Comparison of ENCODE assay signal across 10 cellular contexts in the genomic region with DNA sequence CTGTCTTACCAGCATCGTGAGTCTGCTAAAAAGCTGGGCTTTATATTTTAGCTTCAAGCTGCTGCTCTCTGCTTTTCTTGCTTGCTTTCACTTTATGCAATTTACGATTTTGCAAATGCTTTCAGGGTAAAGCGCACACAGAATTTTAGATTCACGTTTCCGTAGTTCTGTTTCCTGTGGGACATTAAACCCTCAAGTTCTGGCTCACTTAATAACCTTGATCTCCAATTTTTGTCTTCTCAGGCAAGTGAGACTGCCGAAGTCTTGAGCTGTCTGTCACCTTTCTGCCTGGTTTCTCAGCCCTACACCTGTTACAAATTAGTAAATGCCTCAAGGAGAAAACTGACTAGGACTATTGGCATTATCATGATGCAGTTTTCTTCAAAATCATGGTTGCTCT.
DNase-seq lines count a peak whose midpoint lies in the region; ATAC-seq and TF ChIP-seq lines count a peak whose summit lies in the region.
"Had no signal": no experiment of that assay in that cellular context is flagged by ENCODE, and none has a peak within 500 bp of the region (broad histone marks: within the 10 kb centered on the region; RNA-seq: fewer than 3 reads in every experiment).

No MANE protein-coding gene starts in this region.

- H3F3A ChIP-seq in DOHH2 (ENCODE audit: control insufficient read depth, insufficient read depth) = no peaks in the 10 kb centered on the region

- H3K79me2 ChIP-seq in DOHH2 (ENCODE audit: control insufficient read depth, low read length) = no peaks in the 10 kb centered on the region

- H3K36me3 ChIP-seq in A673 (ENCODE audit: insufficient read depth, low read length, poor library complexity, severe bottlenecking) (no peaks in the 10 kb centered on the region), DOHH2 (ENCODE audit: control insufficient read depth, low read length) (no peaks in the 10 kb centered on the region)
- H3K36me3 ChIP-seq in naive thymus-derived CD4-positive, alpha-beta T cell (ENCODE audit: control insufficient read depth in 2 of 3, insufficient read depth in 3 of 3, low read length in 3 of 3) = no peaks in the 10 kb centered on the region

- CTCF ChIA-PET in A673 (lab: Charles Lee) (no interaction called here), HEK293T (lab: Yijun Ruan, JAX) (interaction anchor here (0.7 kb wide), 1 partner anchor 227 kb away, joined by 3 read pairs; no protein-coding TSS in a partner anchor)
- CTCF ChIA-PET in naive thymus-derived CD4-positive, alpha-beta T cell (lab: Charles Lee) = interaction anchor here (1.6 to 1.7 kb wide), 2 partner anchors 117 to 238 kb away, joined by 3 to 8 read pairs; no protein-coding TSS in a partner anchor

- H3K4me3 ChIP-seq in A673 (ENCODE audit: low read depth, low read length, poor library complexity, severe bottlenecking) (no peak overlapping the region), DOHH2 (ENCODE audit: low read length) (no peak overlapping the region; the same call in 1 of the 2 replicates)
- peak overlapping the region; percentile 53 for H3K4me3 ChIP-seq in naive thymus-derived CD4-positive, alpha-beta T cell (ENCODE audit: low read length)

- no peaks in the 10 kb centered on the region for H3K27me3 ChIP-seq in A673 (replicated peaks; ENCODE audit: insufficient read depth, low read depth, low read length, poor library complexity)
- peaks cover 3% of the 10 kb centered on the region; the same call in 1 of the 2 replicates for H3K27me3 ChIP-seq in DOHH2 (ENCODE audit: control insufficient read depth, low read length)
- no peaks in the 10 kb centered on the region for H3K27me3 ChIP-seq in naive thymus-derived CD4-positive, alpha-beta T cell (ENCODE audit: control insufficient read depth in 2 of 2, insufficient read depth in 2 of 2, low read length in 2 of 2)

- H3K9me3 ChIP-seq in A673 (ENCODE audit: low read depth, low read length, poor library complexity, severe bottlenecking) (no peaks in the 10 kb centered on the region), DOHH2 (ENCODE audit: control insufficient read depth, insufficient read depth, low read length) (no peaks in the 10 kb centered on the region)
- H3K9me3 ChIP-seq in naive thymus-derived CD4-positive, alpha-beta T cell (ENCODE audit: control insufficient read depth in 2 of 3, low read length in 3 of 3) = no peaks in the 10 kb centered on the region

- H3K27ac ChIP-seq in A673 (ENCODE audit: low read depth, low read length, poor library complexity, severe bottlenecking) = peak overlapping the region; percentile 76
- H3K27ac ChIP-seq in DOHH2 (ENCODE audit: low read depth, low read length) = no peak overlapping the region
- peak overlapping the region; percentile 58 for H3K27ac ChIP-seq in naive thymus-derived CD4-positive, alpha-beta T cell (ENCODE audit: low read depth, low read length)

- H3K27me3 Mint-ChIP-seq in naive thymus-derived CD4-positive, alpha-beta T cell = no peaks in the 10 kb centered on the region

- BruUV-seq in A673 (replicated peaks; lab: Mats Ljungman, UMichigan) = no TSS peak

- no peaks in the 10 kb centered on the region for H3K9me2 ChIP-seq in DOHH2 (replicated peaks; ENCODE audit: control insufficient read depth, low read length)

- ATAC-seq in activated naive CD4-positive, alpha-beta T cell treated with anti-CD3 and anti-CD28 coated beads, Interleukin-2, amount 50 U/mL, for 72 hours = no peak
- ATAC-seq in naive thymus-derived CD4-positive, alpha-beta T cell = no peak
- no peak for ATAC-seq in GM21381 (IDR thresholded peaks at IDR 0.05; ENCODE audit: unreplicated experiment)
- ATAC-seq in GM19351 (IDR thresholded peaks at IDR 0.05; ENCODE audit: unreplicated experiment) = no peak

- peak overlapping the region; percentile 52 to 72 for H3K27ac Mint-ChIP-seq in activated naive CD4-positive, alpha-beta T cell treated with anti-CD3 and anti-CD28 coated beads, Interleukin-2, amount 50 U/mL, for 72 hours
- peak overlapping the region; percentile 50 to 94 (median 91) for H3K27ac Mint-ChIP-seq in naive thymus-derived CD4-positive, alpha-beta T cell

- H3K36me3 Mint-ChIP-seq in activated naive CD4-positive, alpha-beta T cell treated with anti-CD3 and anti-CD28 coated beads, Interleukin-2, amount 50 U/mL, for 72 hours = no peaks in the 10 kb centered on the region
- H3K36me3 Mint-ChIP-seq in naive thymus-derived CD4-positive, alpha-beta T cell = peaks cover 0 to 2% (median 0%) of the 10 kb centered on the region in 5 donors

- POLR2A ChIA-PET in A673 (lab: Charles Lee; ENCODE audit: low non-redundant PET) = no interaction called here
- POLR2A ChIA-PET in naive thymus-derived CD4-positive, alpha-beta T cell (lab: Charles Lee) = interaction anchor here (0.7 to 2.1 kb wide), 5 partner anchors 10 to 869 kb away, joined by 3 to 9 read pairs (median 3); partner anchors contain the start of gene TGFBR2
- POLR2A ChIA-PET in HEK293T (lab: Yijun Ruan, JAX) = no interaction called here

- DNase-seq in A673 (ENCODE audit: low spot score) = peak; percentile 22
- no peak for DNase-seq in activated naive CD4-positive, alpha-beta T cell treated with anti-CD3 and anti-CD28 coated beads, Interleukin-2, amount 50 U/mL, for 72 hours (ENCODE audit: low spot score in 2 of 2)
- DNase-seq in naive thymus-derived CD4-positive, alpha-beta T cell = peak in 6 of 9 donors; percentile 25 to 51 (median 36)
- no peak for DNase-seq in HEK293T (ENCODE audit: extremely low spot score)
- no peak for DNase-seq in effector CD8-positive, alpha-beta T cell (lab: John Stamatoyannopoulos, UW)
- DNase-seq: activated effector memory CD4-positive, alpha-beta T cell treated with Interleukin-2 at 50 U/mL for 16 hours; NCI-H69 had no signal

- H3K4me1 Mint-ChIP-seq in naive thymus-derived CD4-positive, alpha-beta T cell = peaks cover 6 to 45% (median 35%) of the 10 kb centered on the region in 7 donors

- peak overlapping the region; percentile 34; the same call in 1 of the 2 replicates for H3K4me2 ChIP-seq in DOHH2 (ENCODE audit: low read length)

- no peaks in the 10 kb centered on the region for H3K9me3 Mint-ChIP-seq in activated naive CD4-positive, alpha-beta T cell treated with anti-CD3 and anti-CD28 coated beads, Interleukin-2, amount 50 U/mL, for 72 hours
- peaks cover 0 to 4% (median 0%) of the 10 kb centered on the region in 11 donors for H3K9me3 Mint-ChIP-seq in naive thymus-derived CD4-positive, alpha-beta T cell

- intact Hi-C loops in A673 (cut with micrococcal nuclease; ENCODE audit: unreplicated experiment) = no loop called here
- intact Hi-C loops in naive thymus-derived CD4-positive, alpha-beta T cell (cut with micrococcal nuclease) = loop anchor here in 1 of 2 donors (1.0 to 5.0 kb wide), 6 partner anchors 46 to 257 kb away; partner anchors contain the start of gene TGFBR2

- TF ChIP-seq CTCF in A673 (conservative IDR thresholded peaks at IDR 0.05; ENCODE audit: low read depth, low read length) = no peak
- no peak for TF ChIP-seq CTCF in DOHH2 (IDR thresholded peaks at IDR 0.05; ENCODE audit: low read depth, low read length, poor library complexity, severe bottlenecking)

- no peaks in the 10 kb centered on the region for H4K20me1 ChIP-seq in DOHH2 (ENCODE audit: control insufficient read depth, insufficient read depth, low read depth, low read length)

- H3K4me1 ChIP-seq in A673 (ENCODE audit: insufficient read depth, low read length, poor library complexity, severe bottlenecking) (peaks cover 31% of the 10 kb centered on the region), DOHH2 (ENCODE audit: control insufficient read depth, low read length) (0 out of 2 replicates have a peak, but pooled peaks cover 3% of the 10 kb centered on the region)
- peaks cover 0 to 23% of the 10 kb centered on the region in 2 donors for H3K4me1 ChIP-seq in naive thymus-derived CD4-positive, alpha-beta T cell (ENCODE audit: control insufficient read depth in 2 of 2, insufficient read depth in 2 of 2, low read length in 2 of 2)

- H3K4me3 Mint-ChIP-seq in naive thymus-derived CD4-positive, alpha-beta T cell = peak overlapping the region; percentile 19 to 83 (median 79)

TF ChIP-seq in HEK293T, 16 proteins besides CTCF, POLR2A, EP300 and RAD21:
- TF ChIP-seq SP1 (IDR thresholded peaks at IDR 0.05) (no peak), TARDBP (IDR thresholded peaks at IDR 0.05) (no peak), ARNT (IDR thresholded peaks at IDR 0.05) (no peak), L3MBTL2 (conservative IDR thresholded peaks at IDR 0.05) (no peak), ZNF384 (IDR thresholded peaks at IDR 0.05) (no peak), HDGF (IDR thresholded peaks at IDR 0.05; ENCODE audit: borderline replicate concordance) (no peak), FOXK2 (IDR thresholded peaks at IDR 0.05) (no peak), LEF1 (IDR thresholded peaks at IDR 0.05; ENCODE audit: borderline replicate concordance) (no peak), FOXA1 (IDR thresholded peaks at IDR 0.05) (no peak), BHLHE40 (IDR thresholded peaks at IDR 0.05; ENCODE audit: borderline replicate concordance) (no peak), SUZ12 (IDR thresholded peaks at IDR 0.05) (no peak), NFRKB (IDR thresholded peaks at IDR 0.05) (no peak), FOXM1 (IDR thresholded peaks at IDR 0.05; ENCODE audit: borderline replicate concordance) (no peak), ELF4 (IDR thresholded peaks at IDR 0.05) (no peak), CTBP1 (IDR thresholded peaks at IDR 0.05; ENCODE audit: borderline replicate concordance) (no peak)
- TF ChIP-seq, protein P1, sequence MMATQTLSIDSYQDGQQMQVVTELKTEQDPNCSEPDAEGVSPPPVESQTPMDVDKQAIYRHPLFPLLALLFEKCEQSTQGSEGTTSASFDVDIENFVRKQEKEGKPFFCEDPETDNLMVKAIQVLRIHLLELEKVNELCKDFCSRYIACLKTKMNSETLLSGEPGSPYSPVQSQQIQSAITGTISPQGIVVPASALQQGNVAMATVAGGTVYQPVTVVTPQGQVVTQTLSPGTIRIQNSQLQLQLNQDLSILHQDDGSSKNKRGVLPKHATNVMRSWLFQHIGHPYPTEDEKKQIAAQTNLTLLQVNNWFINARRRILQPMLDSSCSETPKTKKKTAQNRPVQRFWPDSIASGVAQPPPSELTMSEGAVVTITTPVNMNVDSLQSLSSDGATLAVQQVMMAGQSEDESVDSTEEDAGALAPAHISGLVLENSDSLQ (IDR thresholded peaks at IDR 0.05) = no peak

Comparison
In these comparisons a context has a peak if more than half of its experiments do, and no peak if none do; other contexts are left out.
1. DNase-seq: peak in A673 (single experiment) and naive thymus-derived CD4-positive, alpha-beta T cell (6 of 9); none in activated naive CD4-positive, alpha-beta T cell treated with anti-CD3 and anti-CD28 coated beads, Interleukin-2, amount 50 U/mL, for 72 hours (0 of 2), HEK293T (single experiment) and effector CD8-positive, alpha-beta T cell (single experiment).